Comparison of ENCODE assay signal across 12 cellular contexts in genomic region chr7:116259156-116259555, GRCh38. TPM values are rescaled to one million over a fixed set of nuclear protein-coding genes. Genes with fewer than 3 reads are reported as not detected.
DNase-seq lines count a peak whose midpoint lies in the region; ATAC-seq, FAIRE-seq and TF ChIP-seq lines count a peak whose summit lies in the region.
"Had no signal": no experiment of that assay in that cellular context is flagged by ENCODE, and none has a peak within 500 bp of the region (broad histone marks: within the 10 kb centered on the region; RNA-seq: fewer than 3 reads in every experiment).

No MANE protein-coding gene starts in this region.

- peaks cover 38% of the 10 kb centered on the region for H3K4me1 ChIP-seq in A673 (ENCODE audit: insufficient read depth, low read length, poor library complexity, severe bottlenecking)
- H3K4me1 ChIP-seq in astrocyte (ENCODE audit: insufficient read depth, low read length) = peaks cover 14% of the 10 kb centered on the region
- no peaks in the 10 kb centered on the region for H3K4me1 ChIP-seq in mesenchymal stem cell (ENCODE audit: control insufficient read depth, insufficient read depth, low read depth, low read length)
- H3K4me1 ChIP-seq: parathyroid adenoma had no signal

- H2BK12ac ChIP-seq in mesenchymal stem cell (ENCODE audit: low read length in 2 of 2) = no peak overlapping the region

- intact Hi-C loops in A673 (cut with micrococcal nuclease; ENCODE audit: unreplicated experiment) = loop anchor here (1.0 to 2.0 kb wide), 5 partner anchors 209 to 550 kb away; partner anchors contain the start of gene CAV2

- WGBS in mesenchymal stem cell = 100% methylated on average over 1 of the region's 2 CpGs

- no peaks in the 10 kb centered on the region for H3K27me3 Mint-ChIP-seq in astrocyte (ENCODE audit: low read depth, unreplicated experiment)

- no peak overlapping the region for H3K4me3 ChIP-seq in A673 (ENCODE audit: low read depth, low read length, poor library complexity, severe bottlenecking)
- no peak overlapping the region for H3K4me3 ChIP-seq in astrocyte (ENCODE audit: insufficient read depth, low read depth, low read length)
- no peak overlapping the region for H3K4me3 ChIP-seq in mesenchymal stem cell (ENCODE audit: insufficient read depth in 1 of 2, low read depth in 1 of 2, low read length in 2 of 2)
- H3K4me3 ChIP-seq: heart left ventricle had no signal

- CTCF ChIA-PET in A673 (lab: Charles Lee) = interaction anchor here (1.5 to 1.7 kb wide), 2 partner anchors 267 to 330 kb away, joined by 9 to 13 read pairs; no protein-coding TSS in a partner anchor

- ATAC-seq in HG03354 (IDR thresholded peaks at IDR 0.05; ENCODE audit: poor library complexity, severe bottlenecking, unreplicated experiment) (peak; percentile 6), GM18907 (IDR thresholded peaks at IDR 0.05; ENCODE audit: unreplicated experiment) (no peak)
- ATAC-seq: activated CD8-positive, alpha-beta T cell treated with anti-CD3 and anti-CD28 coated beads, Interleukin-2, amount 10 ng/mL, durations not matched to agents 7 days and 5 days had no signal

- H2AFZ ChIP-seq in astrocyte (ENCODE audit: low read depth, low read length) (no peak overlapping the region), mesenchymal stem cell (ENCODE audit: low read depth, low read length) (no peak overlapping the region)
- H2AFZ ChIP-seq: parathyroid adenoma had no signal

- no peak overlapping the region for H2BK120ac ChIP-seq in mesenchymal stem cell (ENCODE audit: low read depth, low read length)

- peak overlapping the region; percentile 79 for H3K27ac ChIP-seq in A673 (ENCODE audit: low read depth, low read length, poor library complexity, severe bottlenecking)
- peak overlapping the region; percentile 69 for H3K27ac ChIP-seq in astrocyte (ENCODE audit: low read depth, low read length)
- H3K27ac ChIP-seq in mesenchymal stem cell (ENCODE audit: low read length, poor library complexity, severe bottlenecking) = no peak overlapping the region
- H3K27ac ChIP-seq: parathyroid adenoma had no signal

- H3K27me3 ChIP-seq in A673 (replicated peaks; ENCODE audit: insufficient read depth, low read depth, low read length, poor library complexity) (no peaks in the 10 kb centered on the region), astrocyte (ENCODE audit: insufficient read depth, low read length) (no peaks in the 10 kb centered on the region), mesenchymal stem cell (ENCODE audit: control insufficient read depth in 1 of 2, insufficient read depth in 1 of 2, low read length in 2 of 2) (no peaks in the 10 kb centered on the region)
- H3K27me3 ChIP-seq: heart left ventricle had no signal

- no peaks in the 10 kb centered on the region for H4K20me1 ChIP-seq in astrocyte (ENCODE audit: insufficient read depth, low read length)

- H3K4me1 Mint-ChIP-seq in astrocyte (ENCODE audit: low read depth, unreplicated experiment) = peaks cover 25% of the 10 kb centered on the region

- no peak overlapping the region for H4K91ac ChIP-seq in mesenchymal stem cell (ENCODE audit: low read length)

- H2BK15ac ChIP-seq in mesenchymal stem cell (ENCODE audit: low read depth, poor library complexity, severe bottlenecking) = no peak overlapping the region

- H3K4me3 Mint-ChIP-seq in astrocyte (ENCODE audit: unreplicated experiment) = no peak overlapping the region
- H3K4me3 Mint-ChIP-seq: activated CD8-positive, alpha-beta T cell treated with anti-CD3 and anti-CD28 coated beads, Interleukin-2, amount 10 ng/mL, durations not matched to agents 7 days and 5 days had no signal

- H3K27ac Mint-ChIP-seq in astrocyte (ENCODE audit: unreplicated experiment) = peak overlapping the region; percentile 90
- H3K27ac Mint-ChIP-seq: activated CD8-positive, alpha-beta T cell treated with anti-CD3 and anti-CD28 coated beads, Interleukin-2, amount 10 ng/mL, durations not matched to agents 7 days and 5 days had no signal

- no peak overlapping the region for H3K14ac ChIP-seq in mesenchymal stem cell (ENCODE audit: low read length in 2 of 2)

- H3K9me3 ChIP-seq in A673 (ENCODE audit: low read depth, low read length, poor library complexity, severe bottlenecking) (no peaks in the 10 kb centered on the region), astrocyte (ENCODE audit: insufficient read depth, low read depth, low read length) (no peaks in the 10 kb centered on the region), mesenchymal stem cell (ENCODE audit: control insufficient read depth, low read length) (no peaks in the 10 kb centered on the region)
- H3K9me3 ChIP-seq: heart left ventricle had no signal

- H3K4ac ChIP-seq in mesenchymal stem cell (ENCODE audit: low read depth in 1 of 2, low read length in 2 of 2) = no peak overlapping the region

- POLR2A ChIA-PET in A673 (lab: Charles Lee; ENCODE audit: low non-redundant PET) = interaction anchor here (0.6 to 0.7 kb wide), 2 partner anchors 263 to 330 kb away, joined by 3 read pairs; no protein-coding TSS in a partner anchor

- H3K36me3 Mint-ChIP-seq in astrocyte (ENCODE audit: low read depth, unreplicated experiment) = peaks cover 10% of the 10 kb centered on the region

- BruUV-seq in A673 (replicated peaks; lab: Mats Ljungman, UMichigan) = no TSS peak

- no peak overlapping the region for H2BK5ac ChIP-seq in mesenchymal stem cell (ENCODE audit: low read depth, low read length, poor library complexity, severe bottlenecking)

- H3K36me3 ChIP-seq in A673 (ENCODE audit: insufficient read depth, low read length, poor library complexity, severe bottlenecking) = peaks cover 36% of the 10 kb centered on the region
- peaks cover 13% of the 10 kb centered on the region for H3K36me3 ChIP-seq in astrocyte (ENCODE audit: insufficient read depth, low read length)
- H3K36me3 ChIP-seq in mesenchymal stem cell (ENCODE audit: control insufficient read depth in 1 of 2, insufficient read depth in 2 of 2, low read depth in 1 of 2, low read length in 2 of 2) = no peaks in the 10 kb centered on the region

- H3K23ac ChIP-seq in mesenchymal stem cell (ENCODE audit: low read length in 2 of 2) = no peak overlapping the region

- no peaks in the 10 kb centered on the region for H3K9me3 Mint-ChIP-seq in astrocyte (ENCODE audit: unreplicated experiment)

- no peak overlapping the region for H3K18ac ChIP-seq in mesenchymal stem cell (ENCODE audit: low read depth in 1 of 2, low read length in 2 of 2)

- peak; percentile 43 for DNase-seq in A673 (ENCODE audit: low spot score)
- DNase-seq in astrocyte (ENCODE audit: low read depth) = peak; percentile 42
- peak; percentile 17 for DNase-seq in mesenchymal stem cell
- no peak for DNase-seq in NCI-H2227 (lab: John Stamatoyannopoulos, UW; ENCODE audit: unreplicated experiment)
- no peak for DNase-seq in mesenteric fat pad (ENCODE audit: low spot score)
- no peak for DNase-seq in GM12891 (ENCODE audit: insufficient read length, low spot score)
- DNase-seq: kidney had no signal

- H3K9ac ChIP-seq in astrocyte (ENCODE audit: low read length) = peak overlapping the region; percentile 10
- H3K9ac ChIP-seq in mesenchymal stem cell (ENCODE audit: low read length) = peak overlapping the region; percentile 74
- H3K9ac ChIP-seq: parathyroid adenoma had no signal

- H3K79me2 ChIP-seq in astrocyte (ENCODE audit: insufficient read depth, low read length) = peaks cover 2% of the 10 kb centered on the region
- H3K79me2 ChIP-seq: parathyroid adenoma had no signal

- FAIRE-seq in astrocyte (lab: Jason Lieb, UNC) = peak; percentile 29
- no peak for FAIRE-seq in GM12891 (lab: Jason Lieb, UNC)

- no peak overlapping the region for H2AK5ac ChIP-seq in mesenchymal stem cell (ENCODE audit: low read length, severe bottlenecking)

- H3K79me1 ChIP-seq in mesenchymal stem cell (replicated peaks; ENCODE audit: low read length, poor library complexity, severe bottlenecking) = peaks cover 3% of the 10 kb centered on the region

- TF ChIP-seq POLR2A in GM12891 (IDR thresholded peaks at IDR 0.05; ENCODE audit: low read depth, low read length) = no peak

- TF ChIP-seq CTCF in A673 (conservative IDR thresholded peaks at IDR 0.05; ENCODE audit: low read depth, low read length) (no peak), astrocyte (IDR thresholded peaks at IDR 0.05; ENCODE audit: insufficient read depth, low read depth, low read length) (no peak)

- H3K4me2 ChIP-seq in astrocyte (ENCODE audit: low read length) (peak overlapping the region; percentile 50), mesenchymal stem cell (ENCODE audit: low read length, poor library complexity, severe bottlenecking) (no peak overlapping the region)

- H4K8ac ChIP-seq in mesenchymal stem cell (ENCODE audit: low read length) = no peak overlapping the region

TF ChIP-seq in GM12891, 5 proteins besides CTCF, POLR2A, EP300 and RAD21:
- TF ChIP-seq POU2F2 (IDR thresholded peaks at IDR 0.05; ENCODE audit: low read depth, low read length) (no peak), SPI1 (IDR thresholded peaks at IDR 0.05; ENCODE audit: low read depth, low read length) (no peak), PAX5 (IDR thresholded peaks at IDR 0.05; ENCODE audit: insufficient read depth, low read length, severe bottlenecking) (no peak), POLR2AphosphoS5 (IDR thresholded peaks at IDR 0.05; ENCODE audit: low read depth, low read length) (no peak), TAF1 (IDR thresholded peaks at IDR 0.05; ENCODE audit: low read depth, low read length) (no peak)
TF ChIP-seq in GM12891: peak in this region for 0.

RNA-seq across cellular contexts. Expression of gene TES, which starts 48.8 kb away (rescaled TPM):
- total RNA-seq in A673 (2021) = 115 and 121 TPM in 2 replicates
- total RNA-seq in astrocyte = 179 and 184 TPM in 2 replicates
- polyA plus RNA-seq in mesenchymal stem cell (2013, experiment 1 of 2) = 47.6 TPM
- polyA plus RNA-seq in mesenchymal stem cell (2013, experiment 2 of 2) = 50.2 TPM
- 30.3 TPM for total RNA-seq in mesenteric fat pad
- polyA plus RNA-seq in GM12891 (2012; ENCODE audit: low read depth, missing spikeins) = 28.3 TPM

Comparison
In these comparisons a context has a peak if more than half of its experiments do, and no peak if none do; other contexts are left out.
1. DNase-seq: peak in A673 (single experiment), astrocyte (single experiment) and mesenchymal stem cell (single experiment); none in NCI-H2227 (single experiment), mesenteric fat pad (single experiment) and GM12891 (single experiment).